Comparison of ENCODE assay signal across 8 cellular contexts in the genomic region with DNA sequence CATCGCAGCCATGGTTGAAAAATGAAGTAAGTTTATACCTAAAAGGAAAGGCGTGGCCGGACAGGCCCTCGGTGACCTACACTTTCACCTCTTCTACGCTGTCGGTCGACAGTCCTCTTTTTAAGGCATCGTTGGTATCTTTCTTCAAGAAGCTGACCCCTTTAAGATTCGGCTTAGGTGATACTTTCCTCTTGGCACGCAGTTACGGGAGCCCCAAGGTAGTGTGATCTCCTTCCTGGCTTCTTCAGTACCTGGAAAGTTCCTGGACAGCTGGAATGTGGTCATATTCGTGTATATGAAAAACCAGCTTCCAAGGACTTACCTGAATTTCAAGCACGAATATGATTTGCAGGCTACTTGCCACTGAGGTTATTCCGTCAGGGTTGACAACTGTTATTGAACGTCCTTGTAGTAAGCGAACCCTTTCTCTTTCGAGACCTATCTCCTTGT. TPM values are rescaled to one million over a fixed set of nuclear protein-coding genes. Genes with fewer than 3 reads are reported as not detected.
DNase-seq lines count a peak whose midpoint lies in the region; ATAC-seq and TF ChIP-seq lines count a peak whose summit lies in the region.

No MANE protein-coding gene starts in this region.

- H3K79me1 ChIP-seq in mesendoderm (ENCODE audit: low read length), result peaks cover 7% of the 10 kb centered on the region

- H3K9ac ChIP-seq in mesendoderm (ENCODE audit: low read length), result peak overlapping the region; percentile 76

- H3K4me3 ChIP-seq in cardiac muscle cell (peak overlapping the region; percentile 62), mesendoderm (ENCODE audit: low read length) (no peak overlapping the region), urinary bladder (ENCODE audit: low read depth, low read length) (no peak overlapping the region)

- H3K4me1 ChIP-seq in cardiac muscle cell (ENCODE audit: low read depth), result peaks cover 24% of the 10 kb centered on the region
- H3K4me1 ChIP-seq in mesendoderm (ENCODE audit: control insufficient read depth, low read depth, low read length), result peaks cover 5% of the 10 kb centered on the region
- peaks cover 1% of the 10 kb centered on the region for H3K4me1 ChIP-seq in urinary bladder (ENCODE audit: insufficient read depth)

- H4K5ac ChIP-seq in mesendoderm (ENCODE audit: low read length), result no peak overlapping the region

- no peak overlapping the region for H2BK120ac ChIP-seq in mesendoderm (ENCODE audit: low read depth, low read length)

- H3K27me3 ChIP-seq in cardiac muscle cell (no peaks in the 10 kb centered on the region), mesendoderm (ENCODE audit: insufficient read depth, low read length, poor library complexity) (no peaks in the 10 kb centered on the region)

- no peak overlapping the region for H4K8ac ChIP-seq in mesendoderm (ENCODE audit: low read depth, low read length)

- H3K23ac ChIP-seq in mesendoderm (ENCODE audit: low read length), result no peak overlapping the region

- H3K27ac ChIP-seq in cardiac muscle cell (peak overlapping the region; percentile 96), adipose tissue (ENCODE audit: low read depth, low read length) (peak overlapping the region; percentile 89), mesendoderm (ENCODE audit: low read depth, low read length) (no peak overlapping the region), urinary bladder (ENCODE audit: low read depth) (peak overlapping the region; percentile 87)

- no peaks in the 10 kb centered on the region for H3K36me3 ChIP-seq in cardiac muscle cell
- H3K36me3 ChIP-seq in mesendoderm (ENCODE audit: control insufficient read depth, insufficient read depth, low read length), result no peaks in the 10 kb centered on the region
- H3K36me3 ChIP-seq in urinary bladder (ENCODE audit: insufficient read depth), result no peaks in the 10 kb centered on the region

- H3K4ac ChIP-seq in mesendoderm (ENCODE audit: low read depth, low read length), result peak overlapping the region; percentile 96

- H3K4me2 ChIP-seq in mesendoderm (ENCODE audit: low read length), result no peak overlapping the region

- no peak for TF ChIP-seq CTCF in cardiac muscle cell (IDR thresholded peaks at IDR 0.05; ENCODE audit: low read depth, low read length)

- 87 to 88% (median 88%) methylated on average over 17 of the region's 17 CpGs for WGBS in adipose tissue, 3 donors
- WGBS in mesendoderm (ENCODE audit: extremely low coverage, insufficient coverage, low lambda C conversion rate), result no CpG with 5 or more reads among the region's 17 CpGs
- WGBS in urinary bladder, result 88% methylated on average over 17 of the region's 17 CpGs

- peak overlapping the region; percentile 88 for H3K56ac ChIP-seq in mesendoderm (ENCODE audit: low read length)

- peaks cover 29% of the 10 kb centered on the region for H3K79me2 ChIP-seq in mesendoderm (ENCODE audit: control insufficient read depth, insufficient read depth, low read length)

- H2BK5ac ChIP-seq in mesendoderm (ENCODE audit: low read length), result no peak overlapping the region

- H2BK15ac ChIP-seq in mesendoderm (replicated peaks; ENCODE audit: low read depth), result no peak overlapping the region

- ATAC-seq in Right ventricle myocardium superior (ENCODE audit: poor library complexity) (no peak), HG02623 (IDR thresholded peaks at IDR 0.05; ENCODE audit: unreplicated experiment) (no peak), HG02571 (IDR thresholded peaks at IDR 0.05; ENCODE audit: unreplicated experiment) (no peak), left colon (no peak)

- H3K9me3 ChIP-seq in cardiac muscle cell (ENCODE audit: low read depth), result no peaks in the 10 kb centered on the region

- H2AK5ac ChIP-seq in mesendoderm (ENCODE audit: low read length), result no peak overlapping the region

- DNase-seq in cardiac muscle cell (ENCODE audit: low read depth in 1 of 2, low spot score in 1 of 2) (no peak), Right ventricle myocardium superior (no peak), mesendoderm (no peak), left colon (no peak)

- intact Hi-C loops in Right ventricle myocardium superior (cut with DNase I), result no loop called here
- intact Hi-C loops in left colon (cut with DNase I, micrococcal nuclease), result loop anchor here in 1 of 2 donors (5.0 kb wide), 1 partner anchor 56 kb away; no protein-coding TSS in a partner anchor

- H3K18ac ChIP-seq in mesendoderm (ENCODE audit: low read length), result peak overlapping the region; percentile 77

RNA-seq across cellular contexts. Expression of a gene that starts 0.9 kb away (rescaled TPM):
- 24.8 and 37.8 TPM in 2 replicates for total RNA-seq in cardiac muscle cell
- polyA plus RNA-seq in cardiac muscle cell, result 80.9 and 112 TPM in 2 replicates
- total RNA-seq in Right ventricle myocardium superior, result 88.8 TPM
- polyA plus RNA-seq in adipose tissue, result 10 to 100 TPM; 40.4 to 53.5 (median 42.3) TPM
- polyA plus RNA-seq in mesendoderm (2013, experiment 1 of 2), result 62.6 TPM
- polyA plus RNA-seq in mesendoderm (2013, experiment 2 of 2), result 61.6 TPM
- 113 TPM for total RNA-seq in urinary bladder
- 133 TPM for polyA plus RNA-seq in urinary bladder
- 10 to 100 TPM; 71.9 to 84.2 TPM for total RNA-seq in left colon
